ENCODE assay signal across 24 cellular contexts in the genomic region with DNA sequence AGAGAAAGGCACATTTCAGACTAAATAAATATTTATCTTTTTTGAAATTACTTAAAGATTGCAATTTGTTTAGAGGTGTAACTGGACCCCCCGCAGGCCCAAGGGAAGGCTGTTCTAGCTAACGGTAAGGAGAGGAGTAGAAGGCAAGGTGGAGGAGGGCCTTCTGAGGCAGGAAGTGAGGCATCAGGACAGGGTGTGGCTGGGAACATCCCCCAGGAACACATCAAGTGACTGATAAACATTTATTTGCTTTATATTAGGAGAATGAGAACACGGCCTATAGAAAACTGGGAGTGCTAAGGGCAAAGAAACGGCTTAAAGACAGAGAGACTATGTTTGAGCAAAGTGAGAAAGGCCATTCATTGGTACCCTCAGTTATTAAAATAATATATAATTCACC. TPM values are rescaled to one million over a fixed set of nuclear protein-coding genes. Genes with fewer than 3 reads are reported as not detected.
DNase-seq lines count a peak whose midpoint lies in the region; ATAC-seq, FAIRE-seq and TF ChIP-seq lines count a peak whose summit lies in the region.
"Had no signal": no experiment of that assay in that cellular context is flagged by ENCODE, and none has a peak within 500 bp of the region (broad histone marks: within the 10 kb centered on the region; RNA-seq: fewer than 3 reads in every experiment).

No MANE protein-coding gene starts in this region.

- peak overlapping the region in 3 of 4 donors; percentile 68 to 75 (median 69) for H3K27ac ChIP-seq in gastrocnemius medialis
- H3K27ac ChIP-seq: 22Rv1, SJCRH30, tibial artery had no signal

- H3K36me3 ChIP-seq in bronchial epithelial cell (ENCODE audit: control insufficient read depth, insufficient read depth, low read length) (no peaks in the 10 kb centered on the region), gastrocnemius medialis (no peaks in the 10 kb centered on the region)
- H3K36me3 ChIP-seq: heart left ventricle, left ventricle myocardium inferior, MG63, SJCRH30, tibial artery had no signal

- no peak for TF ChIP-seq POLR2A in gastrocnemius medialis (IDR thresholded peaks at IDR 0.05)

- FAIRE-seq in bronchial epithelial cell (lab: Jason Lieb, UNC) = no peak
- FAIRE-seq: astrocyte, small intestine had no signal

- no peaks in the 10 kb centered on the region for H3K27me3 ChIP-seq in bronchial epithelial cell (ENCODE audit: control insufficient read depth, insufficient read depth, low read length)
- H3K27me3 ChIP-seq in gastrocnemius medialis = no peaks in the 10 kb centered on the region
- H3K27me3 ChIP-seq: heart left ventricle, MG63, SJCRH30, tibial artery had no signal

- in situ Hi-C loops in gastrocnemius medialis (cut with MboI; ENCODE audit: low sequenced_read_pairs in 4 of 4) = no loop called here

- no peak for ATAC-seq in gastrocnemius medialis
- no peak for ATAC-seq in HG03439 (IDR thresholded peaks at IDR 0.05; ENCODE audit: unreplicated experiment)
- ATAC-seq in GM21786 (IDR thresholded peaks at IDR 0.05; ENCODE audit: unreplicated experiment) = no peak
- ATAC-seq: activated T-cell treated with anti-CD3 and anti-CD28 coated beads, Interleukin-2, amount 50 U/mL, for 4 hours; heart left ventricle had no signal

- H3K4me3 ChIP-seq in bronchial epithelial cell (ENCODE audit: low read depth, low read length) (no peak overlapping the region), gastrocnemius medialis (no peak overlapping the region)
- H3K4me3 ChIP-seq: heart left ventricle, left ventricle myocardium inferior, MG63, SJCRH30, tibial artery had no signal

- TF ChIP-seq CTCF in bronchial epithelial cell (IDR thresholded peaks at IDR 0.05; ENCODE audit: insufficient read depth, low read length, severe bottlenecking) = no peak
- TF ChIP-seq CTCF in gastrocnemius medialis (IDR thresholded peaks at IDR 0.05 in 4 of 5, conservative IDR thresholded peaks at IDR 0.05 in 1 of 5) = no peak

- no peaks in the 10 kb centered on the region for H3K9me3 ChIP-seq in gastrocnemius medialis
- H3K9me3 ChIP-seq: heart left ventricle, left ventricle myocardium inferior, MG63, SJCRH30, tibial artery had no signal

- peaks cover 52 to 53% of the 10 kb centered on the region in 2 donors for H3K4me1 ChIP-seq in gastrocnemius medialis

- DNase-seq in NCI-H2029 (lab: John Stamatoyannopoulos, UW) (peak; percentile 36), NCI-H2029 treated with DMSO at 0.1 percent for 48 hours (lab: John Stamatoyannopoulos, UW) (no peak), bronchial epithelial cell (ENCODE audit: low read depth) (peak; percentile 61), gastrocnemius medialis (no peak), activated T-cell treated with anti-CD3 and anti-CD28 coated beads for 4 hours (no peak)
- DNase-seq: activated CD4-positive, alpha-beta memory T cell treated with anti-CD3 and anti-CD28 coated beads for 36 hours; activated naive CD4-positive, alpha-beta T cell treated with anti-CD3 and anti-CD28 coated beads, Interleukin-2, amount 50 U/mL, for 16 hours; activated T-cell treated with anti-CD3 and anti-CD28 coated beads, Interleukin-2, amount 50 U/mL, for 4 hours; GDM1; heart left ventricle; left ventricle myocardium inferior; MG63; NCI-H1436; NCI-H2171 treated with DMSO at 0.1 percent for 48 hours; OCI-M1; SJCRH30; small intestine; stimulated activated CD4-positive, alpha-beta T cell treated with anti-CD3 and anti-CD28 coated beads, Interleukin-4, amount 100 ng/mL, for 1 hour; tibial artery had no signal

- intact Hi-C loops in gastrocnemius medialis (cut with DNase I; ENCODE audit: low total_unique reads) = no loop called here

TF ChIP-seq in PFSK-1, 5 proteins besides CTCF, POLR2A, EP300 and RAD21:
- TF ChIP-seq, protein P1, sequence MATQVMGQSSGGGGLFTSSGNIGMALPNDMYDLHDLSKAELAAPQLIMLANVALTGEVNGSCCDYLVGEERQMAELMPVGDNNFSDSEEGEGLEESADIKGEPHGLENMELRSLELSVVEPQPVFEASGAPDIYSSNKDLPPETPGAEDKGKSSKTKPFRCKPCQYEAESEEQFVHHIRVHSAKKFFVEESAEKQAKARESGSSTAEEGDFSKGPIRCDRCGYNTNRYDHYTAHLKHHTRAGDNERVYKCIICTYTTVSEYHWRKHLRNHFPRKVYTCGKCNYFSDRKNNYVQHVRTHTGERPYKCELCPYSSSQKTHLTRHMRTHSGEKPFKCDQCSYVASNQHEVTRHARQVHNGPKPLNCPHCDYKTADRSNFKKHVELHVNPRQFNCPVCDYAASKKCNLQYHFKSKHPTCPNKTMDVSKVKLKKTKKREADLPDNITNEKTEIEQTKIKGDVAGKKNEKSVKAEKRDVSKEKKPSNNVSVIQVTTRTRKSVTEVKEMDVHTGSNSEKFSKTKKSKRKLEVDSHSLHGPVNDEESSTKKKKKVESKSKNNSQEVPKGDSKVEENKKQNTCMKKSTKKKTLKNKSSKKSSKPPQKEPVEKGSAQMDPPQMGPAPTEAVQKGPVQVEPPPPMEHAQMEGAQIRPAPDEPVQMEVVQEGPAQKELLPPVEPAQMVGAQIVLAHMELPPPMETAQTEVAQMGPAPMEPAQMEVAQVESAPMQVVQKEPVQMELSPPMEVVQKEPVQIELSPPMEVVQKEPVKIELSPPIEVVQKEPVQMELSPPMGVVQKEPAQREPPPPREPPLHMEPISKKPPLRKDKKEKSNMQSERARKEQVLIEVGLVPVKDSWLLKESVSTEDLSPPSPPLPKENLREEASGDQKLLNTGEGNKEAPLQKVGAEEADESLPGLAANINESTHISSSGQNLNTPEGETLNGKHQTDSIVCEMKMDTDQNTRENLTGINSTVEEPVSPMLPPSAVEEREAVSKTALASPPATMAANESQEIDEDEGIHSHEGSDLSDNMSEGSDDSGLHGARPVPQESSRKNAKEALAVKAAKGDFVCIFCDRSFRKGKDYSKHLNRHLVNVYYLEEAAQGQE (IDR thresholded peaks at IDR 0.05; ENCODE audit: insufficient read depth in 1 of 2, low read depth in 2 of 2, low read length in 2 of 2) = no peak
- TF ChIP-seq TAF1 (IDR thresholded peaks at IDR 0.05; ENCODE audit: borderline replicate concordance, insufficient read depth, low read length) (no peak), POLR2AphosphoS5 (IDR thresholded peaks at IDR 0.05; ENCODE audit: low read depth, low read length) (no peak), SIN3A (IDR thresholded peaks at IDR 0.05; ENCODE audit: borderline replicate concordance, insufficient read depth, low read length) (no peak), FOXP2 (optimal IDR thresholded peaks at IDR 0.05; ENCODE audit: borderline replicate concordance, extremely low read depth, extremely low read length, insufficient read depth) (peak; percentile 64)
TF ChIP-seq in PFSK-1: peak in this region for 1.

RNA-seq across cellular contexts. Expression of gene HIVEP3, which starts 23.2 kb away (rescaled TPM):
- 22.4 TPM for polyA plus RNA-seq in PFSK-1 (2012; ENCODE audit: insufficient read length, low read depth)
- total RNA-seq in bronchial epithelial cell (under 0.01 and 0.26 TPM in 2 replicates), gastrocnemius medialis (1 to 10 TPM in 2 of 4 donors, under 1 TPM in 2; 0.80 to 1.8 (median 1.3) TPM)

Comparison
In these comparisons a context has a peak if more than half of its experiments do, and no peak if none do; other contexts are left out.
1. DNase-seq: peak in NCI-H2029 (single experiment) and bronchial epithelial cell (single experiment); none in NCI-H2029 treated with DMSO at 0.1 percent for 48 hours (single experiment), gastrocnemius medialis (0 of 2) and activated T-cell treated with anti-CD3 and anti-CD28 coated beads for 4 hours (single experiment).